9 cellular contexts compared by ENCODE assay signal in genomic region chr12:6603095-6603567, GRCh38. TPM values are rescaled to one million over a fixed set of nuclear protein-coding genes. Genes with fewer than 3 reads are reported as not detected.
DNase-seq lines count a peak whose midpoint lies in the region; FAIRE-seq lines count a peak whose summit lies in the region.
"Had no signal": no experiment of that assay in that cellular context is flagged by ENCODE, and none has a peak within 500 bp of the region (broad histone marks: within the 10 kb centered on the region; RNA-seq: fewer than 3 reads in every experiment).

No MANE protein-coding gene starts in this region.

- no peaks in the 10 kb centered on the region for H3K9me3 Mint-ChIP-seq in activated T-cell treated with anti-CD3 and anti-CD28 coated beads, Interleukin-2, amount 50 U/mL, for 24 hours

- H3K9me3 ChIP-seq in skeletal muscle tissue (ENCODE audit: control insufficient read depth in 3 of 3, low read length in 3 of 3) (no peaks in the 10 kb centered on the region), small intestine (ENCODE audit: control insufficient read depth, low read depth) (no peaks in the 10 kb centered on the region)

- H3K27ac ChIP-seq in skeletal muscle tissue (ENCODE audit: low read depth, low read length), result peak overlapping the region; percentile 37
- peak overlapping the region in 1 of 2 donors; percentile 3 for H3K27ac ChIP-seq in small intestine (ENCODE audit: low read depth in 1 of 2, low read length in 1 of 2)

- peak overlapping the region; percentile 92 for H3K27ac Mint-ChIP-seq in activated T-cell treated with anti-CD3 and anti-CD28 coated beads, Interleukin-2, amount 50 U/mL, for 24 hours

- H3K36me3 ChIP-seq in skeletal muscle tissue (ENCODE audit: control insufficient read depth in 3 of 3, insufficient read depth in 3 of 3, low read length in 3 of 3) (peaks cover 42 to 54% (median 51%) of the 10 kb centered on the region in 3 donors), small intestine (ENCODE audit: control insufficient read depth in 2 of 2, insufficient read depth in 2 of 2, low read length in 2 of 2) (peaks cover 28 to 33% of the 10 kb centered on the region in 2 donors)

- H3K27me3 Mint-ChIP-seq in activated T-cell treated with anti-CD3 and anti-CD28 coated beads, Interleukin-2, amount 50 U/mL, for 24 hours, result no peaks in the 10 kb centered on the region

- peaks cover 45% of the 10 kb centered on the region for H3K4me1 Mint-ChIP-seq in activated T-cell treated with anti-CD3 and anti-CD28 coated beads, Interleukin-2, amount 50 U/mL, for 24 hours (ENCODE audit: low read depth)

- H3K4me1 ChIP-seq in skeletal muscle tissue (ENCODE audit: control insufficient read depth in 3 of 3, insufficient read depth in 3 of 3, low read length in 3 of 3) (peaks cover 34 to 43% (median 42%) of the 10 kb centered on the region in 3 donors), small intestine (ENCODE audit: control insufficient read depth in 2 of 2, insufficient read depth in 1 of 2, low read depth in 1 of 2, low read length in 1 of 2) (peaks cover 6 to 19% of the 10 kb centered on the region in 2 donors)

- peaks cover 82% of the 10 kb centered on the region for H3K36me3 Mint-ChIP-seq in activated T-cell treated with anti-CD3 and anti-CD28 coated beads, Interleukin-2, amount 50 U/mL, for 24 hours (ENCODE audit: low read depth)

- no peak for FAIRE-seq in small intestine (lab: Jason Lieb, UNC)
- FAIRE-seq: GM18507 had no signal

- H3K27me3 ChIP-seq in skeletal muscle tissue (ENCODE audit: control insufficient read depth in 3 of 3, insufficient read depth in 3 of 3, low read length in 3 of 3) (no peaks in the 10 kb centered on the region), small intestine (ENCODE audit: control insufficient read depth in 2 of 2, insufficient read depth in 2 of 2, low read length in 2 of 2) (no peaks in the 10 kb centered on the region)

- peak overlapping the region in 2 of 3 donors; percentile 50 to 61 for H3K9ac ChIP-seq in skeletal muscle tissue (ENCODE audit: low read depth in 1 of 3, low read length in 3 of 3)

- DNase-seq in AG08395 (ENCODE audit: low spot score) (peak; percentile 51), foreskin melanocyte (peak; percentile 63), cerebellar nuclear complex (lab: John Stamatoyannopoulos, UW) (no peak), small intestine (no peak), RKO (ENCODE audit: low spot score) (no peak)
- peak; percentile 66 for DNase-seq in Jurkat, Clone E6-1 (ENCODE audit: low read depth, low spot score)
- peak; percentile 39 for DNase-seq in activated T-cell treated with anti-CD3 and anti-CD28 coated beads, Interleukin-2, amount 50 U/mL, for 24 hours

- H3K4me3 ChIP-seq in Jurkat, Clone E6-1 (ENCODE audit: low read length), result peak overlapping the region; percentile 40
- H3K4me3 ChIP-seq in skeletal muscle tissue (ENCODE audit: low read length in 3 of 3) (peak overlapping the region in 1 of 3 donors; percentile 23), small intestine (ENCODE audit: low read depth in 1 of 2, low read length in 2 of 2) (no peak overlapping the region)

- WGBS in small intestine, 3 donors, result 19 to 49% (median 37%) methylated on average over 4 to 6 of the region's 6 CpGs

- no peak overlapping the region for H3K4me3 Mint-ChIP-seq in activated T-cell treated with anti-CD3 and anti-CD28 coated beads, Interleukin-2, amount 50 U/mL, for 24 hours

RNA-seq across cellular contexts. Expression of gene CHD4, which starts 4.0 kb away (rescaled TPM):
- polyA plus RNA-seq in Jurkat, Clone E6-1 (2012; ENCODE audit: insufficient read depth, insufficient read length), result 113 TPM
- total RNA-seq in skeletal muscle tissue, result 211 TPM
- 100 to 1,000 TPM in 1 of 3 donors, 10 to 100 TPM in 2; 88.2 to 123 (median 94.8) TPM for polyA plus RNA-seq in small intestine

RNA-seq across cellular contexts. Expression of gene LPAR5, which starts 32.6 kb away (rescaled TPM):
- polyA plus RNA-seq in Jurkat, Clone E6-1 (2012; ENCODE audit: insufficient read depth, insufficient read length), result 10.9 TPM
- 1.0 TPM for total RNA-seq in skeletal muscle tissue
- polyA plus RNA-seq in small intestine, result 1 to 10 TPM; 6.2 to 8.8 (median 7.8) TPM

RNA-seq across cellular contexts. Expression of gene NOP2, which starts 35.0 kb away (rescaled TPM):
- polyA plus RNA-seq in Jurkat, Clone E6-1 (2012; ENCODE audit: insufficient read depth, insufficient read length), result 91.1 TPM
- total RNA-seq in skeletal muscle tissue, result 6.3 TPM
- 10 to 100 TPM; 14.3 to 27.1 (median 17.0) TPM for polyA plus RNA-seq in small intestine

RNA-seq across cellular contexts. Expression of gene ACRBP, which starts 44.1 kb away (rescaled TPM):
- polyA plus RNA-seq in Jurkat, Clone E6-1 (2012; ENCODE audit: insufficient read depth, insufficient read length), result 6.0 TPM
- 1.0 TPM for total RNA-seq in skeletal muscle tissue
- polyA plus RNA-seq in small intestine, result 1 to 10 TPM; 2.6 to 5.9 (median 4.5) TPM

RNA-seq across cellular contexts. Expression of gene IFFO1, which starts 47.3 kb away (rescaled TPM):
- 21.3 TPM for polyA plus RNA-seq in Jurkat, Clone E6-1 (2012; ENCODE audit: insufficient read depth, insufficient read length)
- 8.9 TPM for total RNA-seq in skeletal muscle tissue
- polyA plus RNA-seq in small intestine, result 1 to 10 TPM; 1.3 to 7.7 (median 4.1) TPM

Comparison
In these comparisons a context has a peak if more than half of its experiments do, and no peak if none do; other contexts are left out.
1. DNase-seq: peak in AG08395 (single experiment), Jurkat, Clone E6-1 (single experiment), activated T-cell treated with anti-CD3 and anti-CD28 coated beads, Interleukin-2, amount 50 U/mL, for 24 hours (single experiment) and foreskin melanocyte (single experiment); none in cerebellar nuclear complex (0 of 2), small intestine (single experiment) and RKO (single experiment).